In the genomic region with DNA sequence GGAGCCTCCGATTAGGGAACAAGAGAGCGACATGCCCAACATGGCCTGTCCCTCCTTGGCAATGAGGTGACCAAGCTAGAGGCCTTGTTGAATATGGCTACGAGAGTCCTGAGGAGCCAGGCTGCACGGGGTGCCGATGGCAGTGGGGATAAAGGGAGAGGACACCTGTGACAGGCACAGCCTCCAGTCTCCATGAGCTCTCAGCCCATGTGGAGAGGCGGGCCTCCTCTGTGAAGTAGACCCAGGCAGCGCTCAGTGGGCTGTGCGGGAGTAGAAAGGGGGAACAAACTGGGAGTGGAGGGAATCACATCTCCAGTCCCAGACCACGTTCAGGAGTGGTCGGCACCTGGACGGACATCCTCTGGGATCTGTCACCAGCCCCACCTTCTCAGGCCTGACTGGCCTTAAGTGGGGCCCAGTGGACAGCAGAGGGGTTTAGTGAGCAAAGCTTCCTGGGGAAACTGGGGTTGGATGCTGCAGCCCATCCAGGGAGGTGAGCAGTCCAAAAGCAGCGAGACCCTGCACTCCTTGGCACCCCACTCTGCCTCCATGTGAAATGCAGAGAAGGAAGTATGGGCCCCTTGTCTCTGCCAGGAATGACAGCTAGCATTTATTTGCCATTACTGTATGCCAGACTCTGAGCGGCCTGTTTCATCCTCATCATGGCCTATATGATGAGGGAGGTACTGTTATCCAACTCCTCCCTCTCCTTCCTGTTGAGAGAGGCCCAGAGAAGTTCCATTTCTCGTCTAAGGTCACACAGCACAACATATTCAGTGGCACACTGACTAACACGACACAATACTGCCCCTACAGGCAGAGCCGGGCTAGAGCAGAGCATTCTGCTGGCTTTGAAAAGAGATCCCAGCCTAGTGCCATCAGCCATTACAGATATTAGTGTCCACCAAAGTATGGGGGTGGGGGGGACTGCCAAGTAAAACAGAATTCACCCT, we compare ENCODE assay signal across 8 cellular contexts. TPM values are rescaled to one million over a fixed set of nuclear protein-coding genes. Genes with fewer than 3 reads are reported as not detected.
A peak's percentile ranks its signal among the peaks of the same experiment; 100 is the strongest.
DNase-seq lines count a peak whose midpoint lies in the region; ATAC-seq and TF ChIP-seq lines count a peak whose summit lies in the region.

No MANE protein-coding gene starts in this region.

- peak overlapping the region; percentile 99 for H2BK120ac ChIP-seq in IMR-90 (ENCODE audit: low read depth, low read length)

- peak overlapping the region; percentile 48 for H4K5ac ChIP-seq in IMR-90 (ENCODE audit: low read depth, low read length)

- H3K27ac ChIP-seq in IMR-90 (ENCODE audit: insufficient read depth, low read length) (peak overlapping the region; percentile 88), SK-N-SH (ENCODE audit: low read depth in 2 of 2, low read length in 1 of 2) (peak overlapping the region in 1 of 2 experiments; percentile 42; a peak in 1 of 4 replicates)

- H3K14ac ChIP-seq in IMR-90 (replicated peaks; ENCODE audit: low read depth, low read length), result peak overlapping the region; percentile 85

- peak overlapping the region; percentile 96 for H2AK5ac ChIP-seq in IMR-90 (ENCODE audit: low read depth, low read length)

- POLR2A ChIA-PET in IMR-90 (lab: Charles Lee; ENCODE audit: unreplicated experiment), result interaction anchor here (0.9 to 6.5 kb wide), 4 partner anchors 59 to 89 kb away, joined by 6 to 149 read pairs (median 22); a partner anchor contains a TSS
- POLR2A ChIA-PET in SK-N-SH (lab: Yijun Ruan, JAX), result interaction anchor here (1.4 kb wide), 1 partner anchor 60 kb away, joined by 3 read pairs; no protein-coding TSS in a partner anchor

- peak overlapping the region; percentile 91 for H2BK5ac ChIP-seq in IMR-90 (ENCODE audit: low read depth, low read length, poor library complexity, severe bottlenecking)

- no peaks in the 10 kb centered on the region for H3K27me3 ChIP-seq in IMR-90 (ENCODE audit: control insufficient read depth, insufficient read depth, low read length)
- H3K27me3 ChIP-seq in SK-N-SH (ENCODE audit: insufficient read depth), result no peaks in the 10 kb centered on the region

- peaks cover 51% of the 10 kb centered on the region for H3K9me1 ChIP-seq in IMR-90 (ENCODE audit: insufficient read depth, low read length)

- no peaks in the 10 kb centered on the region for H3K9me2 ChIP-seq in SK-N-SH

- H3K36me3 ChIP-seq in IMR-90 (ENCODE audit: control insufficient read depth, insufficient read depth, low read length) (no peaks in the 10 kb centered on the region), SK-N-SH (replicated peaks in 1 of 2; ENCODE audit: control insufficient read depth in 1 of 2, insufficient read depth in 2 of 2, low read length in 1 of 2) (no peaks in the 10 kb centered on the region)

- TF ChIP-seq EP300 in SK-N-SH (IDR thresholded peaks at IDR 0.05; ENCODE audit: borderline replicate concordance in 1 of 2, low read depth in 1 of 2, low read length in 1 of 2), result no peak

- intact Hi-C loops in IMR-90 (cut with micrococcal nuclease), result loop anchor here (1.0 kb wide), 1 partner anchor 69 kb away; no protein-coding TSS in a partner anchor
- intact Hi-C loops in left ventricle myocardium superior (cut with micrococcal nuclease), result loop anchor here (5.0 kb wide), 1 partner anchor 67 kb away; a partner anchor contains a TSS

- H3K23ac ChIP-seq in IMR-90 (ENCODE audit: low read depth, low read length), result peak overlapping the region; percentile 73

- TF ChIP-seq RAD21 in IMR-90 (IDR thresholded peaks at IDR 0.05; ENCODE audit: low read length), result peak; percentile 94
- TF ChIP-seq RAD21 in SK-N-SH (IDR thresholded peaks at IDR 0.05; ENCODE audit: low read length), result peak; percentile 97

- peaks cover 12% of the 10 kb centered on the region for H3F3A ChIP-seq in SK-N-SH (replicated peaks; ENCODE audit: insufficient read depth)

- H3K9me3 ChIP-seq in IMR-90 (ENCODE audit: control insufficient read depth, insufficient read depth, low read length) (no peaks in the 10 kb centered on the region), SK-N-SH (no peaks in the 10 kb centered on the region)

- peak; percentile 73 for DNase-seq in GM04504 (ENCODE audit: low read depth)
- DNase-seq in IMR-90, result peak; percentile 83
- peak; percentile 87 for DNase-seq in SK-N-SH
- peak; percentile 27 for DNase-seq in activated naive CD8-positive, alpha-beta T cell treated with anti-CD3 and anti-CD28 coated beads, Interleukin-2, amount 50 U/mL, for 16 hours (ENCODE audit: low read depth, low spot score)
- peak; percentile 78 for DNase-seq in left ventricle myocardium superior
- DNase-seq in renal cortical epithelial cell (ENCODE audit: low read depth), result peak; percentile 59
- no peak for DNase-seq in GOT3 (lab: John Stamatoyannopoulos, UW)

- dilution Hi-C loops in IMR-90 (cut with HindIII; ENCODE audit: low sequenced_read_pairs, unreplicated experiment), result no loop called here

- H3K56ac ChIP-seq in IMR-90 (ENCODE audit: extremely low read depth, insufficient read depth, low read length), result peak overlapping the region; percentile 69

- H3K79me1 ChIP-seq in IMR-90 (ENCODE audit: low read depth in 1 of 2, low read length in 2 of 2), result peaks cover 23 to 86% of the 10 kb centered on the region in 2 experiments

- in situ Hi-C loops in IMR-90 (cut with MboI; ENCODE audit: low sequenced_read_pairs), result loop anchor here (5.0 kb wide), 1 partner anchor 72 kb away; no protein-coding TSS in a partner anchor

- H3K4me2 ChIP-seq in IMR-90 (ENCODE audit: low read depth, low read length), result peak overlapping the region; percentile 65
- H3K4me2 ChIP-seq in SK-N-SH, result no peak overlapping the region; the same call in 1 of the 2 replicates

- TF ChIP-seq POLR2A in IMR-90 (IDR thresholded peaks at IDR 0.05; ENCODE audit: low read depth, low read length), result no peak

- peak overlapping the region; percentile 100; the same call in 2 of the 3 replicates for H2BK15ac ChIP-seq in IMR-90 (ENCODE audit: low read depth, low read length)

- WGBS in IMR-90 (ENCODE audit: extremely low coverage in 2 of 2, insufficient read length in 1 of 2), 2 experiments, result 79% methylated on average over 3 of the region's 16 CpGs; no CpG with 5 or more reads in 1 of the 2 experiments
- 62% methylated on average over 16 of the region's 16 CpGs for WGBS in SK-N-SH (ENCODE audit: low lambda C conversion rate)

- TF ChIP-seq CTCF in IMR-90 (conservative IDR thresholded peaks at IDR 0.05; ENCODE audit: low read depth, low read length) (peak; percentile 94), SK-N-SH (IDR thresholded peaks at IDR 0.05) (peak; percentile 99)

- peak overlapping the region; percentile 97 for H4K91ac ChIP-seq in IMR-90 (ENCODE audit: insufficient read depth, low read depth, low read length)

- peak overlapping the region; percentile 78 for H2BK20ac ChIP-seq in IMR-90 (ENCODE audit: low read depth, low read length)

- peak overlapping the region; percentile 55 for H3K18ac ChIP-seq in IMR-90 (ENCODE audit: low read depth, low read length)

- 0 out of 2 replicates have a peak, but pooled peaks cover 5% of the 10 kb centered on the region for H3K79me2 ChIP-seq in SK-N-SH (ENCODE audit: insufficient read depth)

- H2AK9ac ChIP-seq in IMR-90 (replicated peaks; ENCODE audit: low read depth, low read length, poor library complexity), result peak overlapping the region; percentile 99

- H4K20me1 ChIP-seq in IMR-90 (ENCODE audit: insufficient read depth, low read length) (no peaks in the 10 kb centered on the region), SK-N-SH (ENCODE audit: insufficient read depth) (no peaks in the 10 kb centered on the region)

- H4K8ac ChIP-seq in IMR-90 (ENCODE audit: low read depth in 2 of 2, low read length in 2 of 2), result peak overlapping the region; percentile 23 to 55

- H3K4me1 ChIP-seq in IMR-90 (ENCODE audit: control insufficient read depth, insufficient read depth, low read length), result peaks cover 71% of the 10 kb centered on the region
- H3K4me1 ChIP-seq in SK-N-SH (ENCODE audit: control insufficient read depth in 1 of 2, insufficient read depth in 2 of 2, low read depth in 1 of 2, low read length in 1 of 2), result peaks cover 35 to 53% of the 10 kb centered on the region in 2 experiments; a peak in 3 of 4 replicates

- H2AFZ ChIP-seq in IMR-90 (replicated peaks; ENCODE audit: low read length, poor library complexity) (peak overlapping the region; percentile 82), SK-N-SH (ENCODE audit: low read depth) (no peak overlapping the region)

- H3K9ac ChIP-seq in IMR-90 (ENCODE audit: low read depth, low read length), result peak overlapping the region; percentile 64
- no peak overlapping the region for H3K9ac ChIP-seq in SK-N-SH

- CTCF ChIA-PET in IMR-90 (lab: Yijun Ruan, JAX) (interaction anchor here (0.7 to 2.4 kb wide), 8 partner anchors 24 to 101 kb away, joined by 3 to 13 read pairs (median 4); no protein-coding TSS in a partner anchor), SK-N-SH (lab: Yijun Ruan, JAX) (interaction anchor here (0.6 to 53.3 kb wide), 31 partner anchors 7 to 230 kb away, joined by 3 to 2150 read pairs (median 6); a partner anchor contains a TSS)

- ATAC-seq in IMR-90 (ENCODE audit: low read depth) (peak; percentile 62), left ventricle myocardium superior (peak; percentile 74), HG03025 (IDR thresholded peaks at IDR 0.05; ENCODE audit: low FRiP score, unreplicated experiment) (no peak)

- H3K4ac ChIP-seq in IMR-90 (ENCODE audit: low read depth, low read length), result peak overlapping the region; percentile 98

- no TSS peak for BruUV-seq in IMR-90 (replicated peaks; lab: Mats Ljungman, UMichigan)

- H3K4me3 ChIP-seq in IMR-90 (ENCODE audit: insufficient read depth, low read depth, low read length) (peak overlapping the region; percentile 2; the same call in 1 of the 2 replicates), SK-N-SH (ENCODE audit: low read depth in 2 of 2, low read length in 1 of 2) (no peak overlapping the region)

TF ChIP-seq in IMR-90, 13 proteins besides CTCF, POLR2A, EP300 and RAD21:
- no peak for TF ChIP-seq MXI1 (IDR thresholded peaks at IDR 0.05; ENCODE audit: borderline replicate concordance, low read depth, low read length)
- peak; percentile 76 for TF ChIP-seq SMC3 (IDR thresholded peaks at IDR 0.05; ENCODE audit: low read depth, low read length)
- TF ChIP-seq RCOR1 (IDR thresholded peaks at IDR 0.05; ENCODE audit: insufficient replicate concordance, low read length), result peak; percentile 40

TF ChIP-seq in SK-N-SH, 30 proteins besides CTCF, POLR2A, EP300 and RAD21 (continues in another document):
- TF ChIP-seq SIN3A (IDR thresholded peaks at IDR 0.05; ENCODE audit: borderline replicate concordance, low read depth, low read length), result peak; percentile 80
- TF ChIP-seq RFX5 (IDR thresholded peaks at IDR 0.05; ENCODE audit: low read length), result 0 out of 2 replicates have a peak, but pooled peaks have one; percentile 21
- no peak for TF ChIP-seq EZH2phosphoT487 (IDR thresholded peaks at IDR 0.05; ENCODE audit: borderline replicate concordance, low read depth)
- peak; percentile 55; the same call in 1 of the 2 replicates for TF ChIP-seq YY1 (IDR thresholded peaks at IDR 0.05; ENCODE audit: low read depth)

RNA-seq across cellular contexts. Expression of a gene that starts 4.5 kb away (rescaled TPM):
- 0.18 and 0.28 TPM in 2 replicates for total RNA-seq in IMR-90 (2012; rRNA removed)
- 0.86 and 1.7 TPM in 2 replicates for polyA plus RNA-seq in IMR-90 (2012; rRNA removed)
- 0.90 and 1.4 TPM in 2 replicates for polyA plus RNA-seq in IMR-90 (2012; cell fraction: cytosol; rRNA removed)
- polyA plus RNA-seq in IMR-90 (2012; cell fraction: nucleus; rRNA removed; ENCODE audit: low replicate concordance), result 1.0 and 1.1 TPM in 2 replicates
- 0.28 and 0.46 TPM in 2 replicates for polyA plus RNA-seq in SK-N-SH (2012; rRNA removed)
- polyA plus RNA-seq in SK-N-SH (2012; cell fraction: cytosol; rRNA removed), result 0.06 and 0.16 TPM in 2 replicates
- 0.15 and 0.20 TPM in 2 replicates for polyA plus RNA-seq in SK-N-SH (2012; cell fraction: nucleus; rRNA removed)
- total RNA-seq in left ventricle myocardium superior, result not detected
- 0.87 and 2.3 TPM in 2 replicates for total RNA-seq in renal cortical epithelial cell
